23 cellular contexts compared by ENCODE assay signal in the genomic region with DNA sequence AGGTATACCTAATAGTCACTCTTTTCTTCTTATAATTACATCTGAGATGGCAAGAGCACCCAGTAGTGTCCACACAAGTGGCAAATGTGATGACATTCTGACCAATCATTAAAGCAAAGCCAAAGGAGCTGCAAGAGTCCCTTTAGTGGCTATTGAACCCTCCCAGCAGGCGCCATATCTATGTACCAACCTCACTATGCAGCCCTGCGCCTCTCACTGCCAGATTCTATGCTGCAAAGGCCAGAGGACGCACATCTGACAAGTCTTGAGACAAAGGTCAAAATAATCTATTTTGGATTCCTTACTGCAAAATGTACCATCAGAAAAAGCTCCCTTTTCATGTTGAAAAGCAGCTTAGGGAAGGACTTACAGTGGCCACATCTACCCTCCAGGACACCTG. TPM values are rescaled to one million over a fixed set of nuclear protein-coding genes. Genes with fewer than 3 reads are reported as not detected.
DNase-seq lines count a peak whose midpoint lies in the region; ATAC-seq, FAIRE-seq and TF ChIP-seq lines count a peak whose summit lies in the region.
"Had no signal": no experiment of that assay in that cellular context is flagged by ENCODE, and none has a peak within 500 bp of the region (broad histone marks: within the 10 kb centered on the region; RNA-seq: fewer than 3 reads in every experiment).

No MANE protein-coding gene starts in this region.

- ATAC-seq in body of pancreas = no peak
- ATAC-seq in right cardiac atrium = peak in 1 of 2 donors; percentile 25
- ATAC-seq in HG03135 (IDR thresholded peaks at IDR 0.05; ENCODE audit: unreplicated experiment) = no peak
- ATAC-seq in left lung = no peak

- DNase-seq in NCI-H69 (lab: John Stamatoyannopoulos, UW) (peak; percentile 29), body of pancreas (no peak), right cardiac atrium (no peak), small intestine (peak; percentile 36), pons (ENCODE audit: low spot score) (no peak), left lung (no peak)
- DNase-seq: EL, GF-D8, Kasumi-1, NCI-H1417, NCI-H1694 treated with DMSO at 0.1 percent for 48 hours, NCI-H2081 treated with DMSO at 0.1 percent for 48 hours, NCI-H446, NCI-H526, OCI-M1, SHP77 treated with DMSO at 0.1 percent for 48 hours had no signal

- H3K27ac ChIP-seq in body of pancreas (peak overlapping the region in 3 of 4 donors; percentile 62 to 76 (median 69)), right cardiac atrium (ENCODE audit: low read length) (peak overlapping the region; percentile 40), small intestine (ENCODE audit: low read depth in 1 of 2, low read length in 1 of 2) (peak overlapping the region; percentile 65 to 67), left lung (no peak overlapping the region)
- H3K27ac ChIP-seq: C4-2B, SK-N-MC had no signal

- 84 to 85% methylated on average over 3 of the region's 3 CpGs for WGBS in body of pancreas, 2 donors
- WGBS in right cardiac atrium = 80% methylated on average over 3 of the region's 3 CpGs
- WGBS in small intestine, 3 donors = 50 to 75% (median 62%) methylated on average over 3 of the region's 3 CpGs

- intact Hi-C loops in body of pancreas (cut with DNase I) = no loop called here
- intact Hi-C loops in right cardiac atrium (cut with DNase I) = no loop called here
- intact Hi-C loops in left lung (cut with DNase I) = no loop called here

- no peak for TF ChIP-seq POLR2A in body of pancreas (IDR thresholded peaks at IDR 0.05)

- H3K27me3 ChIP-seq in body of pancreas (no peaks in the 10 kb centered on the region), right cardiac atrium (ENCODE audit: control insufficient read depth, insufficient read depth) (no peaks in the 10 kb centered on the region), small intestine (ENCODE audit: control insufficient read depth in 2 of 2, insufficient read depth in 2 of 2, low read length in 2 of 2) (no peaks in the 10 kb centered on the region), left lung (no peaks in the 10 kb centered on the region)

- H3K4me1 ChIP-seq in body of pancreas (peaks cover 88% of the 10 kb centered on the region), right cardiac atrium (ENCODE audit: control insufficient read depth, insufficient read depth, low read length) (no peaks in the 10 kb centered on the region), small intestine (ENCODE audit: control insufficient read depth in 2 of 2, insufficient read depth in 1 of 2, low read depth in 1 of 2, low read length in 1 of 2) (peaks cover 0 to 11% of the 10 kb centered on the region in 2 donors), left lung (no peaks in the 10 kb centered on the region)

- H3K36me3 ChIP-seq in body of pancreas (replicated peaks in 1 of 2; ENCODE audit: insufficient read depth in 1 of 2, low read depth in 2 of 2) (no peaks in the 10 kb centered on the region), small intestine (ENCODE audit: control insufficient read depth in 2 of 2, insufficient read depth in 2 of 2, low read length in 2 of 2) (no peaks in the 10 kb centered on the region), left lung (no peaks in the 10 kb centered on the region)

- H3K9me3 ChIP-seq in body of pancreas (no peaks in the 10 kb centered on the region), right cardiac atrium (ENCODE audit: control insufficient read depth, low read length) (no peaks in the 10 kb centered on the region), small intestine (ENCODE audit: control insufficient read depth, low read depth) (no peaks in the 10 kb centered on the region), left lung (no peaks in the 10 kb centered on the region)

- no peak for FAIRE-seq in small intestine (lab: Jason Lieb, UNC)
- FAIRE-seq: A204.1, D721Med, GM19239, H54 had no signal

- H3K4me3 ChIP-seq in body of pancreas (no peak overlapping the region), right cardiac atrium (ENCODE audit: low read length) (no peak overlapping the region), small intestine (ENCODE audit: low read depth in 1 of 2, low read length in 2 of 2) (no peak overlapping the region), left lung (no peak overlapping the region)
- H3K4me3 ChIP-seq: SK-N-MC had no signal

- no peak for TF ChIP-seq CTCF in body of pancreas (IDR thresholded peaks at IDR 0.05)
- no peak for TF ChIP-seq CTCF in left lung (IDR thresholded peaks at IDR 0.05)

RNA-seq across cellular contexts. Expression of gene EPB41L4B, which starts 47.0 kb away (rescaled TPM):
- total RNA-seq in body of pancreas (100 to 1,000 TPM in 1 of 2 donors, 10 to 100 TPM in 1; 41.9 to 122 TPM), right cardiac atrium (10 to 100 TPM; 20.1 to 39.2 (median 27.0) TPM), left lung (10 to 100 TPM; 11.6 to 17.7 TPM)
- polyA plus RNA-seq in right cardiac atrium (11.2 TPM), small intestine (100 to 1,000 TPM in 1 of 3 donors, 10 to 100 TPM in 2; 22.1 to 126 (median 94.3) TPM)

Comparison
In these comparisons a context has a peak if more than half of its experiments do, and no peak if none do; other contexts are left out.
1. DNase-seq: peak in NCI-H69 (single experiment) and small intestine (single experiment); none in body of pancreas (0 of 4), right cardiac atrium (0 of 3), pons (single experiment) and left lung (0 of 2).
2. H3K27ac ChIP-seq: peak in body of pancreas (3 of 4), right cardiac atrium (single experiment) and small intestine (2 of 2); none in left lung (0 of 2).